In genomic region chr6:30750379-30750668, GRCh38 we compare ENCODE assay signal across 1 cellular context.
TF ChIP-seq lines count a peak whose summit lies in the region.

No MANE protein-coding gene starts in this region.

TF ChIP-seq in SK-N-SH, 30 proteins besides CTCF, POLR2A, EP300 and RAD21:
- TF ChIP-seq NRF1 (IDR thresholded peaks at IDR 0.05; ENCODE audit: low read depth, low read length) (no peak), FOSL2 (IDR thresholded peaks at IDR 0.05; ENCODE audit: borderline replicate concordance, low read depth) (no peak), GABPA (IDR thresholded peaks at IDR 0.05; ENCODE audit: low read depth) (no peak)
